8 cellular contexts compared by ENCODE assay signal in genomic region chr17:40168262-40168832, GRCh38. TPM values are rescaled to one million over a fixed set of nuclear protein-coding genes. Genes with fewer than 3 reads are reported as not detected.
DNase-seq lines count a peak whose midpoint lies in the region; ATAC-seq and TF ChIP-seq lines count a peak whose summit lies in the region.

No MANE protein-coding gene starts in this region.

- TF ChIP-seq CTCF in 22Rv1 (IDR thresholded peaks at IDR 0.05) (peak; percentile 80), VCaP (conservative IDR thresholded peaks at IDR 0.05) (peak; percentile 90), mesothelial cell of epicardium (IDR thresholded peaks at IDR 0.05; ENCODE audit: unreplicated experiment) (peak; percentile 79)

- DNase-seq in G401 (ENCODE audit: low spot score) (peak; percentile 85), NCI-H1694 (lab: John Stamatoyannopoulos, UW) (peak; percentile 65), epidermal melanocyte (ENCODE audit: insufficient read length, low spot score) (peak; percentile 83), mesothelial cell of epicardium (ENCODE audit: low spot score in 2 of 2, unreplicated experiment in 2 of 2) (no peak)

- no peak for ATAC-seq in HG03457 (IDR thresholded peaks at IDR 0.05; ENCODE audit: unreplicated experiment)
- no peak for ATAC-seq in GM18867 (IDR thresholded peaks at IDR 0.05; ENCODE audit: unreplicated experiment)

- peaks cover 8% of the 10 kb centered on the region for H3K4me1 Mint-ChIP-seq in mesothelial cell of epicardium

- H3K9me3 Mint-ChIP-seq in mesothelial cell of epicardium = no peaks in the 10 kb centered on the region

- H3K27me3 Mint-ChIP-seq in mesothelial cell of epicardium (ENCODE audit: low read depth) = no peaks in the 10 kb centered on the region

- H3K27ac Mint-ChIP-seq in mesothelial cell of epicardium = peak overlapping the region; percentile 97

- H3K4me3 Mint-ChIP-seq in mesothelial cell of epicardium = peak overlapping the region; percentile 4

- H3K36me3 Mint-ChIP-seq in mesothelial cell of epicardium = peaks cover 39% of the 10 kb centered on the region

- in situ Hi-C loops in G401 (cut with HindIII; ENCODE audit: low sequenced_read_pairs) = no loop called here

- no peak overlapping the region for H3K27ac ChIP-seq in 22Rv1
- peak overlapping the region; percentile 36 for H3K27ac ChIP-seq in VCaP

RNA-seq across cellular contexts. Expression of gene RAPGEFL1, which starts 8.9 kb away (rescaled TPM):
- 1.1 and 2.6 TPM in 2 replicates for total RNA-seq in G401 (2014; rRNA removed; shearing (Covaris generic))
- total RNA-seq in mesothelial cell of epicardium = 23.1 to 28.2 TPM (median 23.8 TPM) in 3 replicates

RNA-seq across cellular contexts. Expression of gene CASC3, which starts 28.0 kb away (rescaled TPM):
- total RNA-seq in G401 (2014; rRNA removed; shearing (Covaris generic)) = 31.1 and 61.1 TPM in 2 replicates
- 103 to 107 TPM (median 107 TPM) in 3 replicates for total RNA-seq in mesothelial cell of epicardium

RNA-seq across cellular contexts. Expression of gene MSL1, which starts 46.6 kb away (rescaled TPM):
- total RNA-seq in G401 (2014; rRNA removed; shearing (Covaris generic)) = 67.9 and 80.5 TPM in 2 replicates
- 132 to 139 TPM (median 135 TPM) in 3 replicates for total RNA-seq in mesothelial cell of epicardium

RNA-seq across cellular contexts. Expression of gene WIPF2, which starts 50.8 kb away (rescaled TPM):
- total RNA-seq in G401 (2014; rRNA removed; shearing (Covaris generic)) = 4.6 and 9.7 TPM in 2 replicates
- total RNA-seq in mesothelial cell of epicardium = 27.0 to 28.7 TPM (median 28.1 TPM) in 3 replicates

Comparison
In these comparisons a context has a peak if more than half of its experiments do, and no peak if none do; other contexts are left out.
1. DNase-seq: peak in G401 (single experiment), NCI-H1694 (single experiment) and epidermal melanocyte (single experiment); none in mesothelial cell of epicardium (0 of 2).
2. Peak in every context shown above with its lines, with median percentiles within 50 percentile points of each other: CTCF ChIP-seq.